Comparison of ENCODE assay signal across 8 cellular contexts in the genomic region with DNA sequence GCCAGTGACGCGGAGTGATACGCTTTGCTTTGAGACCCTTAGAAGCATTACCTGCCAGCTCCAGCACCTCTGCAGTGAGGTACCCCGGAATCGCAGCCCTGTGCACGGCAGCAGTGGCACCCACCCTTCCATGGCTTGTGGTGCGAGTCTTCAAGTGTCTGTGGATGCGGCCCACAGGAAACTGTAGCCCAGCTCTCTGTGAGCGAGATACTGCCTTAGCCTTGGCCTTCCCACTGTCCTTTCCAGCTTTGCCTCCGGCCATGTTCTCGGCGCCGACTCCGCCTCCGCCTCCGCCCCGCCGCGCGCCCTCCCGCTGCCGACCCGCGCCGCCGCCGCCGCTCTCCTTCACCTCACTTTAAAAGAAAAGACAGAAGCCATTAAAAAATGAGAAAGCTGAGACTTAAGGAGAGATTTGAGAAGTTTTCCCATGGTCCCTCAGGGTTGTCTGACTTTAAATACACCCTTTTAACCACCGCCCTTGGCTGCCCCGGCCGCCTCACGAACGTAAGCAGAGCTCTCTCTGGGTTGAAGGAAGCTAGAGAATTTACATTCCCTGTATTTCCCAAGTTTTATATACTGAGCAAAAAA.
DNase-seq lines count a peak whose midpoint lies in the region; ATAC-seq and TF ChIP-seq lines count a peak whose summit lies in the region.

No MANE protein-coding gene starts in this region.

- intact Hi-C loops in left ventricle myocardium superior (cut with micrococcal nuclease) (no loop called here), prostate gland (cut with DNase I) (no loop called here)

- H3K9me3 ChIP-seq in HUES64 (ENCODE audit: insufficient read depth, low read depth, low read length): no peaks in the 10 kb centered on the region
- H3K9me3 ChIP-seq in prostate gland: no peaks in the 10 kb centered on the region

- no peak for TF ChIP-seq POLR2A in prostate gland (IDR thresholded peaks at IDR 0.05)

- ATAC-seq in left ventricle myocardium superior: peak; percentile 87
- no peak for ATAC-seq in GM19395 (IDR thresholded peaks at IDR 0.05; ENCODE audit: unreplicated experiment)
- ATAC-seq in HG03457 (IDR thresholded peaks at IDR 0.05; ENCODE audit: unreplicated experiment): no peak

- H3K9ac ChIP-seq in HUES64 (ENCODE audit: low read depth, low read length): peak overlapping the region; percentile 63

- 46% methylated on average over 26 of the region's 33 CpGs for WGBS in HUES64
- WGBS in adipose tissue, 3 donors: 8 to 15% (median 9%) methylated on average over 32 to 33 of the region's 33 CpGs
- 3% methylated on average over 32 of the region's 33 CpGs for WGBS in prostate gland

- peak overlapping the region; percentile 51 for H3K4me3 ChIP-seq in HUES64 (ENCODE audit: low read length)
- peak overlapping the region; percentile 34 to 35 for H3K4me3 ChIP-seq in prostate gland

- H3K36me3 ChIP-seq in HUES64 (ENCODE audit: insufficient read depth, low read length) (no peaks in the 10 kb centered on the region), prostate gland (no peaks in the 10 kb centered on the region)

- H3K27me3 ChIP-seq in HUES64 (ENCODE audit: insufficient read depth, low read length): no peaks in the 10 kb centered on the region
- no peaks in the 10 kb centered on the region for H3K27me3 ChIP-seq in prostate gland (replicated peaks; ENCODE audit: insufficient read depth)

- H3K27ac ChIP-seq in HUES64 (ENCODE audit: low read depth, low read length) (no peak overlapping the region), adipose tissue (ENCODE audit: low read depth, low read length) (peak overlapping the region; percentile 38), prostate gland (peak overlapping the region; percentile 74 to 79)

- DNase-seq in AG08395 (ENCODE audit: low spot score) (peak; percentile 21), left ventricle myocardium superior (no peak), prostate gland (ENCODE audit: low spot score) (no peak), D341Med (ENCODE audit: low spot score) (no peak)

- no peak for TF ChIP-seq CTCF in prostate gland (IDR thresholded peaks at IDR 0.05)

- H3K4me1 ChIP-seq in HUES64 (ENCODE audit: insufficient read depth, low read length) (no peaks in the 10 kb centered on the region), prostate gland (replicated peaks) (no peaks in the 10 kb centered on the region)
